In the genomic region with DNA sequence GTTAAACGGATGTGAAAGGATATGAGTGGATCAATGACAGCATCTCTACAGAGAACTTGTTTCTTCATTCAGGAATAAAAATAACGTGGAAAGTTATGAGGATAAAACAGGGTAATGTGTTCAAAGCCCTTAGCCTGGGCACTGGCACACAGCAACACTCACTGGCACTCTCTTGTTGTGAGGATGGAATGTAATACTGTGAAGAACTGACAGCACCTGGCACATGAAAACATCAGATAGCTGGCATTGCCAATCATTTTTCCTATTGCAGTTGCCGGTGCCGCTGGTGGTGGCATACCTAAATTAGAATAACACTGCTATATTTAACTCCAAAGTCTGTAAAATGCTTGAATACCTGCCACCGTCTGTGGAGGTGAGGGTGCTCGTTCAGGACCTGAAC, we compare ENCODE assay signal across 22 cellular contexts.
DNase-seq lines count a peak whose midpoint lies in the region; ATAC-seq and TF ChIP-seq lines count a peak whose summit lies in the region.
"Had no signal": no experiment of that assay in that cellular context is flagged by ENCODE, and none has a peak within 500 bp of the region (broad histone marks: within the 10 kb centered on the region; RNA-seq: fewer than 3 reads in every experiment).

No MANE protein-coding gene starts in this region.

- H3K4me1 ChIP-seq in right cardiac atrium (ENCODE audit: control insufficient read depth, insufficient read depth, low read length) (no peaks in the 10 kb centered on the region), heart right ventricle (peaks cover 0 to 4% (median 0%) of the 10 kb centered on the region in 9 donors), right atrium auricular region (no peaks in the 10 kb centered on the region), skeletal muscle tissue (ENCODE audit: control insufficient read depth in 3 of 3, insufficient read depth in 3 of 3, low read length in 3 of 3) (peaks cover 7 to 11% (median 9%) of the 10 kb centered on the region in 3 donors)
- H3K4me1 ChIP-seq: BE2C; BLaER1 treated with 17β-estradiol and CSF1 and Interleukin-3, amounts not matched to agents 10 nM and 100 nM had no signal

- 52% methylated on average over 6 of the region's 6 CpGs for whole genome bisulfite sequencing in right cardiac atrium
- 41 to 50% methylated on average over 6 of the region's 6 CpGs for WGBS in heart right ventricle, 2 donors

- TF ChIP-seq CTCF in heart right ventricle (IDR thresholded peaks at IDR 0.05) = no peak
- no peak for TF ChIP-seq CTCF in right atrium auricular region (IDR thresholded peaks at IDR 0.05)

- intact Hi-C loops in Right ventricle myocardium inferior (cut with DNase I) = no loop called here
- intact Hi-C loops in right cardiac atrium (cut with DNase I) = no loop called here
- intact Hi-C loops in heart right ventricle (cut with DNase I) = no loop called here
- intact Hi-C loops in left ventricle myocardium superior (cut with micrococcal nuclease) = no loop called here

- H3K27me3 ChIP-seq in right cardiac atrium (ENCODE audit: control insufficient read depth, insufficient read depth) (no peaks in the 10 kb centered on the region), heart right ventricle (no peaks in the 10 kb centered on the region), right atrium auricular region (no peaks in the 10 kb centered on the region), skeletal muscle tissue (ENCODE audit: control insufficient read depth in 3 of 3, insufficient read depth in 3 of 3, low read length in 3 of 3) (no peaks in the 10 kb centered on the region)
- H3K27me3 ChIP-seq: BE2C had no signal

- H3K36me3 ChIP-seq in heart right ventricle (no peaks in the 10 kb centered on the region), right atrium auricular region (no peaks in the 10 kb centered on the region), skeletal muscle tissue (ENCODE audit: control insufficient read depth in 3 of 3, insufficient read depth in 3 of 3, low read length in 3 of 3) (no peaks in the 10 kb centered on the region)
- H3K36me3 ChIP-seq: BE2C; BLaER1 treated with 17β-estradiol and CSF1 and Interleukin-3, amounts not matched to agents 10 nM and 100 nM had no signal

- H3K9ac ChIP-seq in skeletal muscle tissue (ENCODE audit: low read depth in 1 of 3, low read length in 3 of 3) = no peak overlapping the region
- H3K9ac ChIP-seq: BLaER1 treated with 17β-estradiol and CSF1 and Interleukin-3, amounts not matched to agents 10 nM and 100 nM; GM23248 had no signal

- H3K4me3 ChIP-seq in right cardiac atrium (ENCODE audit: low read length) (no peak overlapping the region), heart right ventricle (no peak overlapping the region), right atrium auricular region (no peak overlapping the region), skeletal muscle tissue (ENCODE audit: low read length in 3 of 3) (no peak overlapping the region)
- H3K4me3 ChIP-seq: BLaER1 treated with 17β-estradiol and CSF1 and Interleukin-3, amounts not matched to agents 10 nM and 100 nM; GM23248 had no signal

- H3K27ac ChIP-seq in right cardiac atrium (ENCODE audit: low read length) (no peak overlapping the region), heart right ventricle (no peak overlapping the region), right atrium auricular region (no peak overlapping the region), skeletal muscle tissue (ENCODE audit: low read depth, low read length) (peak overlapping the region; percentile 11)
- H3K27ac ChIP-seq: 22Rv1; BLaER1 treated with 17β-estradiol and CSF1 and Interleukin-3, amounts not matched to agents 10 nM and 100 nM; GM23248 had no signal

- no peaks in the 10 kb centered on the region for H3K9me3 ChIP-seq in right cardiac atrium (ENCODE audit: control insufficient read depth, low read length)
- no peaks in the 10 kb centered on the region for H3K9me3 ChIP-seq in heart right ventricle
- no peaks in the 10 kb centered on the region for H3K9me3 ChIP-seq in right atrium auricular region
- H3K9me3 ChIP-seq in skeletal muscle tissue (ENCODE audit: control insufficient read depth in 3 of 3, low read length in 3 of 3) = no peaks in the 10 kb centered on the region
- H3K9me3 ChIP-seq: BE2C; BLaER1 treated with 17β-estradiol and CSF1 and Interleukin-3, amounts not matched to agents 10 nM and 100 nM had no signal

- peak; percentile 71 for ATAC-seq in Right ventricle myocardium inferior
- no peak for ATAC-seq in right cardiac atrium
- peak in 5 of 8 donors; percentile 33 to 91 (median 73) for ATAC-seq in heart right ventricle
- peak; percentile 94 for ATAC-seq in left ventricle myocardium superior
- no peak for ATAC-seq in GM21447 (IDR thresholded peaks at IDR 0.05; ENCODE audit: unreplicated experiment)
- ATAC-seq: HCT116 had no signal

- DNase-seq in Right ventricle myocardium inferior (ENCODE audit: missing footprints) (no peak), right cardiac atrium (no peak), heart right ventricle (no peak), right atrium auricular region (ENCODE audit: low spot score) (no peak), left ventricle myocardium superior (peak; percentile 31), LoVo (ENCODE audit: low spot score) (no peak)
- DNase-seq: ACHN; AML-193; BE2C; CD4-positive, alpha-beta T cell; CD8-positive, alpha-beta memory T cell; DMS 273 treated with DMSO at 0.1 percent for 48 hours; DMS79; EL; GF-D8; GM23248; H9 had no signal

Comparison
In these comparisons a context has a peak if more than half of its experiments do, and no peak if none do; other contexts are left out.
1. ATAC-seq: peak in Right ventricle myocardium inferior (single experiment), heart right ventricle (5 of 8) and left ventricle myocardium superior (single experiment); none in right cardiac atrium (0 of 2) and GM21447 (single experiment).